16 cellular contexts compared by ENCODE assay signal in the genomic region with DNA sequence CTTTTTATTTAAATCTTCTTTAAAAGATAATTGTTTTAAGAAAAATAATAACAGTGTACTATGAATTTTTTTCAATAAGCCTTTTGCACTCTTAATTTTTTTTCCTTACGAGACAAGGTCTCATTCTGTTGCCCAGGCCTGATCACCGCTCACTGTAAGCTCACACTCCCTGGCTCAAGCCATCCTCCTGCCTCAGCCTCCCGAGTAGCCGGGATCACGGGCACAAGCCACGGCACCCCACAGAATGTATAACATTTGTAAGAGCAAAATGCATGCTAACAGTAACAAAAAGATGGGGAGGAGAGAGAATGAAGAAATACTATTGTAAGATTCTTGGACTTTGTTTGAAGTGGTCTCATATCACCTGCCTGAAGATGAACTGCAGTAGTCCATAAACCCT.
"Had no signal": no experiment of that assay in that cellular context is flagged by ENCODE, and none has a peak within 500 bp of the region (broad histone marks: within the 10 kb centered on the region; RNA-seq: fewer than 3 reads in every experiment).

No MANE protein-coding gene starts in this region.

- H3K27me3 ChIP-seq: heart left ventricle, pancreas, right lobe of liver, SJCRH30, upper lobe of left lung had no signal

- ATAC-seq: activated CD4-positive, CD25-positive, alpha-beta regulatory T cell treated with anti-CD3 and anti-CD28 coated beads, Interleukin-2, amount 50 U/mL, for 24 hours; heart left ventricle; left cardiac atrium; pancreas; right lobe of liver; stimulated activated naive B cell treated with anti-CD40 and anti-IgM and Interleukin-4, amounts not matched to agents 10 μg/mL and 1 μg/mL and 100 μg/mL, for 72 hours had no signal

- H3K27me3 Mint-ChIP-seq: brain; stimulated activated naive B cell treated with anti-CD40 and anti-IgM and Interleukin-4, amounts not matched to agents 10 μg/mL and 1 μg/mL and 100 μg/mL, for 72 hours had no signal

- H3K9me3 Mint-ChIP-seq: dendritic cell treated with granulocyte-macrophage colony-stimulating factor and Interleukin-4, amounts not matched to agents 40 ng/mL and 50 ng/mL, for 4 days had no signal

- H3K36me3 ChIP-seq: pancreas, right lobe of liver had no signal

- H3K4me1 ChIP-seq: pancreas, SJCRH30 had no signal

- H3K4me3 ChIP-seq: heart left ventricle, pancreas, right lobe of liver, SJCRH30, upper lobe of left lung had no signal

- H3K4me3 Mint-ChIP-seq: brain; dendritic cell treated with granulocyte-macrophage colony-stimulating factor and Interleukin-4, amounts not matched to agents 40 ng/mL and 50 ng/mL, for 4 days; nephron progenitor cell; stimulated activated naive B cell treated with anti-CD40 and anti-IgM and Interleukin-4, amounts not matched to agents 10 μg/mL and 1 μg/mL and 100 μg/mL, for 72 hours had no signal

- H3K9me3 ChIP-seq: heart left ventricle, pancreas, right lobe of liver, upper lobe of left lung had no signal

- DNase-seq: activated CD4-positive, alpha-beta T cell treated with anti-CD3 and anti-CD28 coated beads, Interleukin-2, amount 50 U/mL, for 4 hours; effector CD4-positive, alpha-beta T cell; left cardiac atrium; mesenchymal stem cell; nephron progenitor cell; SJCRH30; small intestine; stimulated activated CD4-positive, alpha-beta T cell treated with anti-CD3 and anti-CD28 coated beads, Interleukin-15, amount 100 ng/mL, for 24 hours; stimulated activated naive B cell treated with anti-CD40 and anti-IgM and Interleukin-4, amounts not matched to agents 10 μg/mL and 1 μg/mL and 100 μg/mL, for 72 hours; upper lobe of left lung had no signal

- H3K27ac Mint-ChIP-seq: brain; dendritic cell treated with granulocyte-macrophage colony-stimulating factor and Interleukin-4, amounts not matched to agents 40 ng/mL and 50 ng/mL, for 4 days; nephron progenitor cell; stimulated activated naive B cell treated with anti-CD40 and anti-IgM and Interleukin-4, amounts not matched to agents 10 μg/mL and 1 μg/mL and 100 μg/mL, for 72 hours had no signal

- H3K27ac ChIP-seq: heart left ventricle, pancreas, right lobe of liver, SJCRH30, upper lobe of left lung had no signal
